Comparison of ENCODE assay signal across 25 cellular contexts in genomic region chr19:58268344-58268743, GRCh38.
"Had no signal": no experiment of that assay in that cellular context is flagged by ENCODE, and none has a peak within 500 bp of the region (broad histone marks: within the 10 kb centered on the region; RNA-seq: fewer than 3 reads in every experiment).

No MANE protein-coding gene starts in this region.

- H3K4me1 ChIP-seq: left ventricle myocardium inferior, lower lobe of right lung, pancreas, prostate gland, right atrium auricular region, sigmoid colon, spleen, suprapubic skin, transverse colon, upper lobe of right lung, uterus had no signal

- H3K36me3 ChIP-seq: neutrophil, upper lobe of right lung, uterus had no signal

- H3K27me3 ChIP-seq: dorsolateral prefrontal cortex, neutrophil, pancreas, right atrium auricular region, sigmoid colon, spleen, suprapubic skin, transverse colon, upper lobe of right lung, uterus had no signal

- H3K4me3 ChIP-seq: dorsolateral prefrontal cortex, left ventricle myocardium inferior, lower lobe of right lung, pancreas, prostate gland, right atrium auricular region, sigmoid colon, skin epidermis, spleen, suprapubic skin, transverse colon, upper lobe of right lung, uterus had no signal

- FAIRE-seq: frontal cortex, pancreas had no signal

- ATAC-seq: left colon; lower lobe of right lung; natural killer cell; pancreas; stimulated activated naive B cell treated with anti-CD40 and anti-IgM and Interleukin-4, amounts not matched to agents 10 μg/mL and 1 μg/mL and 100 μg/mL, for 72 hours; upper lobe of right lung had no signal

- H3K27ac ChIP-seq: dorsolateral prefrontal cortex, left ventricle myocardium inferior, lower lobe of right lung, neutrophil, pancreas, prostate gland, right atrium auricular region, sigmoid colon, skin epidermis, spleen, suprapubic skin, transverse colon, upper lobe of right lung, uterus had no signal

- DNase-seq: cortex of kidney; dorsolateral prefrontal cortex; effector CD4-positive, alpha-beta T cell; hypothalamus; immature natural killer cell; islet precursor cell; kidney glomerular epithelial cell; left colon; left ventricle myocardium inferior; lower lobe of right lung; natural killer cell; pancreas; sigmoid colon; spleen; stimulated activated CD4-positive, alpha-beta T cell treated with anti-CD3 and anti-CD28 coated beads, Interleukin-2, amount 100 ng/mL, for 48 hours; stimulated activated naive B cell treated with anti-CD40 and anti-IgM and Interleukin-4, amounts not matched to agents 10 μg/mL and 1 μg/mL and 100 μg/mL, for 72 hours; transverse colon; upper lobe of right lung; uterus had no signal
